In genomic region chr16:87604572-87605135, GRCh38 we compare ENCODE assay signal across 19 cellular contexts. TPM values are rescaled to one million over a fixed set of nuclear protein-coding genes. Genes with fewer than 3 reads are reported as not detected.
DNase-seq lines count a peak whose midpoint lies in the region; ATAC-seq and TF ChIP-seq lines count a peak whose summit lies in the region.
"Had no signal": no experiment of that assay in that cellular context is flagged by ENCODE, and none has a peak within 500 bp of the region (broad histone marks: within the 10 kb centered on the region; RNA-seq: fewer than 3 reads in every experiment).

No MANE protein-coding gene starts in this region.

- H3K9me3 Mint-ChIP-seq in GM23338 (no peaks in the 10 kb centered on the region), nephron (peaks cover 8% of the 10 kb centered on the region)
- H3K9me3 Mint-ChIP-seq: activated T-cell treated with anti-CD3 and anti-CD28 coated beads, Interleukin-2, amount 50 U/mL, for 72 hours had no signal

- H3F3A ChIP-seq in GM23338 (replicated peaks; ENCODE audit: low read depth), result peaks cover 13% of the 10 kb centered on the region; the same call in 1 of the 2 replicates

- ATAC-seq in GM23338 (no peak), HG02588 (IDR thresholded peaks at IDR 0.05; ENCODE audit: unreplicated experiment) (no peak)
- ATAC-seq: activated T-cell treated with anti-CD3 and anti-CD28 coated beads, Interleukin-2, amount 50 U/mL, for 72 hours; gastrocnemius medialis had no signal

- no peaks in the 10 kb centered on the region for H3K9me2 ChIP-seq in GM23338 (ENCODE audit: insufficient read depth)

- H3K27ac Mint-ChIP-seq in GM23338 (no peak overlapping the region), nephron (no peak overlapping the region)
- H3K27ac Mint-ChIP-seq: CD14-positive monocyte had no signal

- H3K4me1 ChIP-seq in GM23338 (ENCODE audit: insufficient read depth), result peaks cover 16% of the 10 kb centered on the region
- H3K4me1 ChIP-seq: gastrocnemius medialis had no signal

- H3K27me3 ChIP-seq in GM23338 (ENCODE audit: insufficient read depth), result peaks cover 6% of the 10 kb centered on the region; the same call in 1 of the 2 replicates

- peaks cover 7% of the 10 kb centered on the region; the same call in 1 of the 3 replicates for H3K36me3 Mint-ChIP-seq in GM23338 (ENCODE audit: low read depth)
- no peaks in the 10 kb centered on the region for H3K36me3 Mint-ChIP-seq in nephron (ENCODE audit: low read depth)

- TF ChIP-seq CTCF in GM23338 (conservative IDR thresholded peaks at IDR 0.05; ENCODE audit: low read depth in 2 of 2) (no peak), nephron (IDR thresholded peaks at IDR 0.05; ENCODE audit: unreplicated experiment in 3 of 3) (no peak)

- peaks cover 31% of the 10 kb centered on the region for H3K79me2 ChIP-seq in GM23338 (replicated peaks; ENCODE audit: insufficient read depth)

- H3K27me3 Mint-ChIP-seq in GM23338 (ENCODE audit: insufficient read depth, low read depth, poor library complexity) (peaks cover 41% of the 10 kb centered on the region), nephron (ENCODE audit: low read depth) (peaks cover 59% of the 10 kb centered on the region)

- H2AFZ ChIP-seq in GM23338, result no peak overlapping the region

- DNase-seq in NCI-H1105 treated with DMSO at 0.1 percent for 48 hours (lab: John Stamatoyannopoulos, UW) (peak; percentile 33), NCI-H1105 (lab: John Stamatoyannopoulos, UW) (no peak), GM23338 (ENCODE audit: low spot score) (no peak), cerebellum (ENCODE audit: low spot score) (peak; percentile 78), GDM1 (lab: John Stamatoyannopoulos, UW) (no peak), GM19238 (ENCODE audit: insufficient read length, low spot score) (no peak)
- DNase-seq: activated CD4-positive, alpha-beta T cell treated with anti-CD3 and anti-CD28 coated beads, Interleukin-2, amount 50 U/mL, for 1 hour; activated T-cell treated with anti-CD3 and anti-CD28 coated beads, Interleukin-2, amount 50 U/mL, for 72 hours; gastrocnemius medialis; NCI-H2081 treated with DMSO at 0.1 percent for 48 hours; stimulated activated CD4-positive, alpha-beta T cell treated with anti-CD3 and anti-CD28 coated beads, Interleukin-4, amount 100 ng/mL, for 24 hours; transverse colon had no signal

- H3K27ac ChIP-seq in GM23338 (ENCODE audit: low read depth), result no peak overlapping the region
- H3K27ac ChIP-seq: gastrocnemius medialis, SJSA1, transverse colon had no signal

- peak overlapping the region; percentile 95 for H3K4me3 Mint-ChIP-seq in GM23338
- peak overlapping the region; percentile 77 to 83 (median 81) for H3K4me3 Mint-ChIP-seq in nephron

- peak overlapping the region; percentile 97 for H3K4me2 ChIP-seq in GM23338

- H3K36me3 ChIP-seq in GM23338 (ENCODE audit: insufficient read depth), result no peaks in the 10 kb centered on the region
- H3K36me3 ChIP-seq: gastrocnemius medialis, SJSA1, transverse colon had no signal

- H3K4me1 Mint-ChIP-seq in GM23338, result peaks cover 46% of the 10 kb centered on the region
- H3K4me1 Mint-ChIP-seq in nephron, result no peaks in the 10 kb centered on the region

- H4K20me1 ChIP-seq in GM23338 (replicated peaks; ENCODE audit: insufficient read depth), result peaks cover 50% of the 10 kb centered on the region

- peak overlapping the region; percentile 97 for H3K4me3 ChIP-seq in GM23338
- H3K4me3 ChIP-seq: gastrocnemius medialis, SJSA1, transverse colon had no signal

TF ChIP-seq in GM23338, 12 proteins besides CTCF, POLR2A, EP300 and RAD21:
- no peak for TF ChIP-seq STAT1 (IDR thresholded peaks at IDR 0.05; ENCODE audit: unreplicated experiment)
- TF ChIP-seq JUNB (IDR thresholded peaks at IDR 0.05; ENCODE audit: unreplicated experiment), result no peak

RNA-seq across cellular contexts. Expression of gene JPH3, which starts 2.3 kb away (rescaled TPM):
- 35.2 and 38.3 TPM in 2 replicates for total RNA-seq in GM23338 (2014; rRNA removed; shearing (Covaris generic))
- 8.4 and 8.8 TPM in 2 replicates for polyA plus RNA-seq in GM23338 (2016; fragmentation: Nextera tagmentation; extraction: Ambion mirVana)
- 21.4 TPM for total RNA-seq in cerebellum
- total RNA-seq: gastrocnemius medialis, HT-29, OCI-LY7, skeletal muscle tissue had no signal
- polyA plus RNA-seq: CD14-positive monocyte had no signal

Comparison
In these comparisons a context has a peak if more than half of its experiments do, and no peak if none do; other contexts are left out.
1. DNase-seq: peak in NCI-H1105 treated with DMSO at 0.1 percent for 48 hours (single experiment) and cerebellum (single experiment); none in NCI-H1105 (single experiment), GM23338 (single experiment), GDM1 (single experiment) and GM19238 (single experiment).